ENCODE assay signal across 8 cellular contexts in genomic region chr9:107488400-107489143, GRCh38. TPM values are rescaled to one million over a fixed set of nuclear protein-coding genes. Genes with fewer than 3 reads are reported as not detected.
A peak's percentile ranks its signal among the peaks of the same experiment; 100 is the strongest.
DNase-seq lines count a peak whose midpoint lies in the region; ATAC-seq, FAIRE-seq and TF ChIP-seq lines count a peak whose summit lies in the region.

No MANE protein-coding gene starts in this region.

- H3K9me3 ChIP-seq in MG63 = no peaks in the 10 kb centered on the region
- no peaks in the 10 kb centered on the region for H3K9me3 ChIP-seq in astrocyte (ENCODE audit: insufficient read depth, low read depth, low read length)
- H3K9me3 ChIP-seq in hepatocyte (ENCODE audit: low read depth) = no peaks in the 10 kb centered on the region
- no peaks in the 10 kb centered on the region for H3K9me3 ChIP-seq in psoas muscle

- peak overlapping the region; percentile 83 for H3K4me3 Mint-ChIP-seq in astrocyte (ENCODE audit: unreplicated experiment)

- H3K36me3 Mint-ChIP-seq in astrocyte (ENCODE audit: low read depth, unreplicated experiment) = no peaks in the 10 kb centered on the region

- no peak for FAIRE-seq in astrocyte (lab: Jason Lieb, UNC)
- no peak for FAIRE-seq in urothelium cell line (lab: Jason Lieb, UNC)

- peak overlapping the region; percentile 81 for H3K9ac ChIP-seq in astrocyte (ENCODE audit: low read length)

- H3K27ac ChIP-seq in astrocyte (ENCODE audit: low read depth, low read length) (no peak overlapping the region), hepatocyte (peak overlapping the region; percentile 83), psoas muscle (peak overlapping the region; percentile 94)

- peaks cover 21% of the 10 kb centered on the region for H3K4me1 ChIP-seq in astrocyte (ENCODE audit: insufficient read depth, low read length)
- H3K4me1 ChIP-seq in hepatocyte (ENCODE audit: insufficient read depth) = peaks cover 27% of the 10 kb centered on the region
- H3K4me1 ChIP-seq in psoas muscle = peaks cover 24% of the 10 kb centered on the region

- intact Hi-C loops in psoas muscle (cut with DNase I) = loop anchor here (2.0 to 10.0 kb wide), 6 partner anchors 262 to 1274 kb away; no protein-coding TSS in a partner anchor

- H4K20me1 ChIP-seq in astrocyte (ENCODE audit: insufficient read depth, low read length) (peaks cover 6% of the 10 kb centered on the region), hepatocyte (ENCODE audit: insufficient read depth, poor library complexity, severe bottlenecking) (peaks cover 25% of the 10 kb centered on the region)

- H3K9me3 Mint-ChIP-seq in astrocyte (ENCODE audit: unreplicated experiment) = no peaks in the 10 kb centered on the region

- under 1% methylated on average over 64 of the region's 79 CpGs for WGBS in hepatocyte (ENCODE audit: low lambda C conversion rate, missing lambda C conversion rate)
- WGBS in psoas muscle, 3 donors = 2% methylated on average over 61 to 79 of the region's 79 CpGs

- no peaks in the 10 kb centered on the region for H3K79me2 ChIP-seq in astrocyte (ENCODE audit: insufficient read depth, low read length)
- H3K79me2 ChIP-seq in hepatocyte = peaks cover 46% of the 10 kb centered on the region

- H3K4me1 Mint-ChIP-seq in astrocyte (ENCODE audit: low read depth, unreplicated experiment) = no peaks in the 10 kb centered on the region

- H3K36me3 ChIP-seq in MG63 (peaks cover 14% of the 10 kb centered on the region), astrocyte (ENCODE audit: insufficient read depth, low read length) (no peaks in the 10 kb centered on the region), hepatocyte (replicated peaks; ENCODE audit: insufficient read depth, low read depth) (no peaks in the 10 kb centered on the region), psoas muscle (ENCODE audit: insufficient read depth in 1 of 2, low read depth in 1 of 2) (peaks cover 0 to 34% of the 10 kb centered on the region in 2 donors)

- H3K27me3 Mint-ChIP-seq in astrocyte (ENCODE audit: low read depth, unreplicated experiment) = peaks cover 24% of the 10 kb centered on the region

- H3K27ac Mint-ChIP-seq in astrocyte (ENCODE audit: unreplicated experiment) = no peak overlapping the region

- no peaks in the 10 kb centered on the region for H3K9me2 ChIP-seq in hepatocyte (replicated peaks; ENCODE audit: insufficient read depth)

- peak; percentile 38 for DNase-seq in DMS153 (lab: John Stamatoyannopoulos, UW)
- DNase-seq in MG63 = peak; percentile 44
- peak; percentile 16 for DNase-seq in astrocyte (ENCODE audit: low read depth)
- peak; percentile 81 for DNase-seq in hepatocyte (ENCODE audit: low spot score)
- DNase-seq in psoas muscle = peak; percentile 83 to 89
- DNase-seq in urothelium cell line (ENCODE audit: low spot score) = no peak
- DNase-seq in cerebellar nuclear complex (lab: John Stamatoyannopoulos, UW) = no peak

- ATAC-seq in psoas muscle = peak; percentile 32 to 47 (median 36)
- ATAC-seq in GM21723 (IDR thresholded peaks at IDR 0.05; ENCODE audit: unreplicated experiment) = no peak

- H3K4me3 ChIP-seq in MG63 (peak overlapping the region; percentile 63), astrocyte (ENCODE audit: insufficient read depth, low read depth, low read length) (peak overlapping the region; percentile 64), hepatocyte (peak overlapping the region; percentile 91), psoas muscle (peak overlapping the region; percentile 94)

- H2AFZ ChIP-seq in astrocyte (ENCODE audit: low read depth, low read length) (peak overlapping the region; percentile 57), hepatocyte (no peak overlapping the region)

- TF ChIP-seq CTCF in astrocyte (IDR thresholded peaks at IDR 0.05; ENCODE audit: insufficient read depth, low read depth, low read length) = no peak
- TF ChIP-seq CTCF in hepatocyte (IDR thresholded peaks at IDR 0.05; ENCODE audit: poor library complexity) = no peak
- TF ChIP-seq CTCF in psoas muscle (IDR thresholded peaks at IDR 0.05) = no peak

- H3K4me2 ChIP-seq in astrocyte (ENCODE audit: low read length) = peak overlapping the region; percentile 92
- H3K4me2 ChIP-seq in hepatocyte = peak overlapping the region; percentile 78

- H3K27me3 ChIP-seq in MG63 (no peaks in the 10 kb centered on the region), astrocyte (ENCODE audit: insufficient read depth, low read length) (peaks cover 27% of the 10 kb centered on the region), hepatocyte (no peaks in the 10 kb centered on the region), psoas muscle (ENCODE audit: insufficient read depth in 3 of 3, low read length in 2 of 3) (no peaks in the 10 kb centered on the region)

RNA-seq across cellular contexts. Expression of gene KLF4, which starts 1.0 kb away (rescaled TPM):
- total RNA-seq in MG63 (2014; rRNA removed; shearing (Covaris generic); ENCODE audit: low replicate concordance) = 1.9 and 7.1 TPM in 2 replicates
- total RNA-seq in astrocyte (3.2 and 4.4 TPM in 2 replicates), hepatocyte (59.8 and 66.8 TPM in 2 replicates), psoas muscle (10 to 100 TPM; 11.6 to 17.2 (median 14.7) TPM)
- polyA plus RNA-seq in hepatocyte (35.0 and 41.8 TPM in 2 replicates), psoas muscle (10 to 100 TPM in 2 of 3 donors, 1 to 10 TPM in 1; 7.5 to 14.6 (median 12.0) TPM)

Comparison
In these comparisons a context has a peak if more than half of its experiments do, and no peak if none do; other contexts are left out.
1. DNase-seq: peak in DMS153 (single experiment), MG63 (single experiment), astrocyte (single experiment), hepatocyte (single experiment) and psoas muscle (2 of 2); none in urothelium cell line (single experiment) and cerebellar nuclear complex (0 of 2).
2. Peak in every context shown above with its lines, with median percentiles within 50 percentile points of each other: H3K4me3 ChIP-seq.